1 cellular context compared by ENCODE assay signal in genomic region chr6:26026833-26027490, GRCh38.
TF ChIP-seq lines count a peak whose summit lies in the region.

No MANE protein-coding gene starts in this region.

TF ChIP-seq in K562, 482 proteins besides CTCF, POLR2A, EP300 and RAD21 (continued from another document and continues in another):
- TF ChIP-seq TAF7 (tag; IDR thresholded peaks at IDR 0.05), result peak; percentile 92
- no peak for TF ChIP-seq ZNF561 (CRISPR knock-in tag; conservative IDR thresholded peaks at IDR 0.05)
- TF ChIP-seq KLF1 (tag; IDR thresholded peaks at IDR 0.05), result peak; percentile 58; the same call in 1 of the 2 replicates
- TF ChIP-seq PURB (CRISPR knock-in tag; IDR thresholded peaks at IDR 0.05; ENCODE audit: low read depth), result no peak
- peak; percentile 90 for TF ChIP-seq BHLHE40 (IDR thresholded peaks at IDR 0.05; ENCODE audit: low read length)
- peak; percentile 72; the same call in 1 of the 2 replicates for TF ChIP-seq ZNF23 (CRISPR knock-in tag; IDR thresholded peaks at IDR 0.05)
- no peak for TF ChIP-seq SREBF1 (IDR thresholded peaks at IDR 0.05; ENCODE audit: borderline replicate concordance, low read depth, low read length)
- TF ChIP-seq ETV6 (IDR thresholded peaks at IDR 0.05; ENCODE audit: borderline replicate concordance in 1 of 2, low read depth in 2 of 2, low read length in 1 of 2), result 0 out of 4 replicates have a peak, but pooled peaks of 1 of the 2 experiments have one; percentile 47
- no peak for TF ChIP-seq ETV6 (CRISPR knock-in tag; IDR thresholded peaks at IDR 0.05; ENCODE audit: borderline replicate concordance)
- no peak for TF ChIP-seq ZNF644 (tag; IDR thresholded peaks at IDR 0.05; ENCODE audit: low read depth)
- no peak for TF ChIP-seq EZH2 (IDR thresholded peaks at IDR 0.05; ENCODE audit: borderline replicate concordance, low read depth, low read length)
- 0 out of 2 replicates have a peak, but pooled peaks have one; percentile 82 for TF ChIP-seq ZNF695 (CRISPR knock-in tag; IDR thresholded peaks at IDR 0.05)
- TF ChIP-seq ARNT (IDR thresholded peaks at IDR 0.05), result peak in 1 of 2 experiments; percentile 95; a peak in 3 of 4 replicates
- TF ChIP-seq CHCHD3 (CRISPR knock-in tag; IDR thresholded peaks at IDR 0.05), result peak; percentile 97
- peak; percentile 89; the same call in 1 of the 2 replicates for TF ChIP-seq PHF21A (IDR thresholded peaks at IDR 0.05; ENCODE audit: borderline replicate concordance, low read depth)
- TF ChIP-seq GABPB1 (CRISPR knock-in tag; IDR thresholded peaks at IDR 0.05), result peak; percentile 87
- TF ChIP-seq, protein P1, sequence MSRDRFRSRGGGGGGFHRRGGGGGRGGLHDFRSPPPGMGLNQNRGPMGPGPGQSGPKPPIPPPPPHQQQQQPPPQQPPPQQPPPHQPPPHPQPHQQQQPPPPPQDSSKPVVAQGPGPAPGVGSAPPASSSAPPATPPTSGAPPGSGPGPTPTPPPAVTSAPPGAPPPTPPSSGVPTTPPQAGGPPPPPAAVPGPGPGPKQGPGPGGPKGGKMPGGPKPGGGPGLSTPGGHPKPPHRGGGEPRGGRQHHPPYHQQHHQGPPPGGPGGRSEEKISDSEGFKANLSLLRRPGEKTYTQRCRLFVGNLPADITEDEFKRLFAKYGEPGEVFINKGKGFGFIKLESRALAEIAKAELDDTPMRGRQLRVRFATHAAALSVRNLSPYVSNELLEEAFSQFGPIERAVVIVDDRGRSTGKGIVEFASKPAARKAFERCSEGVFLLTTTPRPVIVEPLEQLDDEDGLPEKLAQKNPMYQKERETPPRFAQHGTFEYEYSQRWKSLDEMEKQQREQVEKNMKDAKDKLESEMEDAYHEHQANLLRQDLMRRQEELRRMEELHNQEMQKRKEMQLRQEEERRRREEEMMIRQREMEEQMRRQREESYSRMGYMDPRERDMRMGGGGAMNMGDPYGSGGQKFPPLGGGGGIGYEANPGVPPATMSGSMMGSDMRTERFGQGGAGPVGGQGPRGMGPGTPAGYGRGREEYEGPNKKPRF (IDR thresholded peaks at IDR 0.05; ENCODE audit: low read depth, low read length), result no peak
- TF ChIP-seq, protein P2, sequence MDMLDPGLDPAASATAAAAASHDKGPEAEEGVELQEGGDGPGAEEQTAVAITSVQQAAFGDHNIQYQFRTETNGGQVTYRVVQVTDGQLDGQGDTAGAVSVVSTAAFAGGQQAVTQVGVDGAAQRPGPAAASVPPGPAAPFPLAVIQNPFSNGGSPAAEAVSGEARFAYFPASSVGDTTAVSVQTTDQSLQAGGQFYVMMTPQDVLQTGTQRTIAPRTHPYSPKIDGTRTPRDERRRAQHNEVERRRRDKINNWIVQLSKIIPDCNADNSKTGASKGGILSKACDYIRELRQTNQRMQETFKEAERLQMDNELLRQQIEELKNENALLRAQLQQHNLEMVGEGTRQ (CRISPR knock-in tag; IDR thresholded peaks at IDR 0.05), result no peak
- TF ChIP-seq, protein P3, sequence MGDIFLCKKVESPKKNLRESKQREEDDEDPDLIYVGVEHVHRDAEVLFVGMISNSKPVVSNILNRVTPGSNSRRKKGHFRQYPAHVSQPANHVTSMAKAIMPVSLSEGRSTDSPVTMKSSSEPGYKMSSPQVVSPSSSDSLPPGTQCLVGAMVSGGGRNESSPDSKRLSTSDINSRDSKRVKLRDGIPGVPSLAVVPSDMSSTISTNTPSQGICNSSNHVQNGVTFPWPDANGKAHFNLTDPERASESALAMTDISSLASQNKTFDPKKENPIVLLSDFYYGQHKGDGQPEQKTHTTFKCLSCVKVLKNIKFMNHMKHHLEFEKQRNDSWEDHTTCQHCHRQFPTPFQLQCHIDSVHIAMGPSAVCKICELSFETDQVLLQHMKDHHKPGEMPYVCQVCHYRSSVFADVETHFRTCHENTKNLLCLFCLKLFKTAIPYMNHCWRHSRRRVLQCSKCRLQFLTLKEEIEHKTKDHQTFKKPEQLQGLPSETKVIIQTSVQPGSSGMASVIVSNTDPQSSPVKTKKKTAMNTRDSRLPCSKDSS (IDR thresholded peaks at IDR 0.05; ENCODE audit: low read depth, partially characterized antibody), result no peak
- TF ChIP-seq ELF1 (tag; IDR thresholded peaks at IDR 0.05), result no peak
- no peak for TF ChIP-seq RFX1 (IDR thresholded peaks at IDR 0.05)
- peak; percentile 97 for TF ChIP-seq TFAP4 (CRISPR knock-in tag; IDR thresholded peaks at IDR 0.05; ENCODE audit: borderline replicate concordance)
- TF ChIP-seq ZBTB1 (CRISPR knock-in tag; IDR thresholded peaks at IDR 0.05; ENCODE audit: borderline replicate concordance, low read depth), result peak; percentile 94
- no peak for TF ChIP-seq BRF1 (IDR thresholded peaks at IDR 0.05; ENCODE audit: borderline replicate concordance, extremely low read depth, insufficient read length)
- TF ChIP-seq, protein P4, sequence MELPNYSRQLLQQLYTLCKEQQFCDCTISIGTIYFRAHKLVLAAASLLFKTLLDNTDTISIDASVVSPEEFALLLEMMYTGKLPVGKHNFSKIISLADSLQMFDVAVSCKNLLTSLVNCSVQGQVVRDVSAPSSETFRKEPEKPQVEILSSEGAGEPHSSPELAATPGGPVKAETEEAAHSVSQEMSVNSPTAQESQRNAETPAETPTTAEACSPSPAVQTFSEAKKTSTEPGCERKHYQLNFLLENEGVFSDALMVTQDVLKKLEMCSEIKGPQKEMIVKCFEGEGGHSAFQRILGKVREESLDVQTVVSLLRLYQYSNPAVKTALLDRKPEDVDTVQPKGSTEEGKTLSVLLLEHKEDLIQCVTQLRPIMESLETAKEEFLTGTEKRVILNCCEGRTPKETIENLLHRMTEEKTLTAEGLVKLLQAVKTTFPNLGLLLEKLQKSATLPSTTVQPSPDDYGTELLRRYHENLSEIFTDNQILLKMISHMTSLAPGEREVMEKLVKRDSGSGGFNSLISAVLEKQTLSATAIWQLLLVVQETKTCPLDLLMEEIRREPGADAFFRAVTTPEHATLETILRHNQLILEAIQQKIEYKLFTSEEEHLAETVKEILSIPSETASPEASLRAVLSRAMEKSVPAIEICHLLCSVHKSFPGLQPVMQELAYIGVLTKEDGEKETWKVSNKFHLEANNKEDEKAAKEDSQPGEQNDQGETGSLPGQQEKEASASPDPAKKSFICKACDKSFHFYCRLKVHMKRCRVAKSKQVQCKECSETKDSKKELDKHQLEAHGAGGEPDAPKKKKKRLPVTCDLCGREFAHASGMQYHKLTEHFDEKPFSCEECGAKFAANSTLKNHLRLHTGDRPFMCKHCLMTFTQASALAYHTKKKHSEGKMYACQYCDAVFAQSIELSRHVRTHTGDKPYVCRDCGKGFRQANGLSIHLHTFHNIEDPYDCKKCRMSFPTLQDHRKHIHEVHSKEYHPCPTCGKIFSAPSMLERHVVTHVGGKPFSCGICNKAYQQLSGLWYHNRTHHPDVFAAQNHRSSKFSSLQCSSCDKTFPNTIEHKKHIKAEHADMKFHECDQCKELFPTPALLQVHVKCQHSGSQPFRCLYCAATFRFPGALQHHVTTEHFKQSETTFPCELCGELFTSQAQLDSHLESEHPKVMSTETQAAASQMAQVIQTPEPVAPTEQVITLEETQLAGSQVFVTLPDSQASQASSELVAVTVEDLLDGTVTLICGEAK (IDR thresholded peaks at IDR 0.05), result peak; percentile 84
- TF ChIP-seq, protein P4 (CRISPR knock-in tag; IDR thresholded peaks at IDR 0.05), result no peak; the same call in 1 of the 2 replicates
- TF ChIP-seq ZNF143 (CRISPR knock-in tag; IDR thresholded peaks at IDR 0.05), result no peak
- TF ChIP-seq ETV1 (tag; conservative IDR thresholded peaks at IDR 0.05; ENCODE audit: low read depth), result peak; percentile 78
- TF ChIP-seq ZNF57 (CRISPR knock-in tag; IDR thresholded peaks at IDR 0.05), result no peak
- peak; percentile 80 for TF ChIP-seq ZNF696 (CRISPR knock-in tag; conservative IDR thresholded peaks at IDR 0.05)
- TF ChIP-seq, protein P5, sequence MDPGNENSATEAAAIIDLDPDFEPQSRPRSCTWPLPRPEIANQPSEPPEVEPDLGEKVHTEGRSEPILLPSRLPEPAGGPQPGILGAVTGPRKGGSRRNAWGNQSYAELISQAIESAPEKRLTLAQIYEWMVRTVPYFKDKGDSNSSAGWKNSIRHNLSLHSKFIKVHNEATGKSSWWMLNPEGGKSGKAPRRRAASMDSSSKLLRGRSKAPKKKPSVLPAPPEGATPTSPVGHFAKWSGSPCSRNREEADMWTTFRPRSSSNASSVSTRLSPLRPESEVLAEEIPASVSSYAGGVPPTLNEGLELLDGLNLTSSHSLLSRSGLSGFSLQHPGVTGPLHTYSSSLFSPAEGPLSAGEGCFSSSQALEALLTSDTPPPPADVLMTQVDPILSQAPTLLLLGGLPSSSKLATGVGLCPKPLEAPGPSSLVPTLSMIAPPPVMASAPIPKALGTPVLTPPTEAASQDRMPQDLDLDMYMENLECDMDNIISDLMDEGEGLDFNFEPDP (CRISPR knock-in tag; IDR thresholded peaks at IDR 0.05), result peak; percentile 89; the same call in 1 of the 2 replicates
- TF ChIP-seq DMBX1 (CRISPR knock-in tag; IDR thresholded peaks at IDR 0.05; ENCODE audit: borderline replicate concordance), result 0 out of 2 replicates have a peak, but pooled peaks have one; percentile 20
- peak; percentile 90 for TF ChIP-seq RB1 (IDR thresholded peaks at IDR 0.05; ENCODE audit: low read depth)
- TF ChIP-seq EWSR1 (IDR thresholded peaks at IDR 0.05; ENCODE audit: borderline replicate concordance, low read depth, partially characterized antibody), result no peak
- TF ChIP-seq, protein P6, sequence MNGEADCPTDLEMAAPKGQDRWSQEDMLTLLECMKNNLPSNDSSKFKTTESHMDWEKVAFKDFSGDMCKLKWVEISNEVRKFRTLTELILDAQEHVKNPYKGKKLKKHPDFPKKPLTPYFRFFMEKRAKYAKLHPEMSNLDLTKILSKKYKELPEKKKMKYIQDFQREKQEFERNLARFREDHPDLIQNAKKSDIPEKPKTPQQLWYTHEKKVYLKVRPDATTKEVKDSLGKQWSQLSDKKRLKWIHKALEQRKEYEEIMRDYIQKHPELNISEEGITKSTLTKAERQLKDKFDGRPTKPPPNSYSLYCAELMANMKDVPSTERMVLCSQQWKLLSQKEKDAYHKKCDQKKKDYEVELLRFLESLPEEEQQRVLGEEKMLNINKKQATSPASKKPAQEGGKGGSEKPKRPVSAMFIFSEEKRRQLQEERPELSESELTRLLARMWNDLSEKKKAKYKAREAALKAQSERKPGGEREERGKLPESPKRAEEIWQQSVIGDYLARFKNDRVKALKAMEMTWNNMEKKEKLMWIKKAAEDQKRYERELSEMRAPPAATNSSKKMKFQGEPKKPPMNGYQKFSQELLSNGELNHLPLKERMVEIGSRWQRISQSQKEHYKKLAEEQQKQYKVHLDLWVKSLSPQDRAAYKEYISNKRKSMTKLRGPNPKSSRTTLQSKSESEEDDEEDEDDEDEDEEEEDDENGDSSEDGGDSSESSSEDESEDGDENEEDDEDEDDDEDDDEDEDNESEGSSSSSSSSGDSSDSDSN (IDR thresholded peaks at IDR 0.05; ENCODE audit: borderline replicate concordance in 1 of 2, low read depth in 2 of 2, low read length in 2 of 2), result no peak
- no peak for TF ChIP-seq ZNF507 (tag; conservative IDR thresholded peaks at IDR 0.05)
- TF ChIP-seq POU5F1 (IDR thresholded peaks at IDR 0.05; ENCODE audit: borderline replicate concordance, low read depth, low read length, partially characterized antibody), result peak; percentile 17
- peak; percentile 99 for TF ChIP-seq KDM5B (IDR thresholded peaks at IDR 0.05; ENCODE audit: insufficient replicate concordance, low read depth, low read length)
- peak; percentile 78 for TF ChIP-seq NCOA1 (IDR thresholded peaks at IDR 0.05; ENCODE audit: low read depth)
- no peak for TF ChIP-seq ZNF408 (CRISPR knock-in tag; IDR thresholded peaks at IDR 0.05; ENCODE audit: low read depth)
- TF ChIP-seq, protein P7, sequence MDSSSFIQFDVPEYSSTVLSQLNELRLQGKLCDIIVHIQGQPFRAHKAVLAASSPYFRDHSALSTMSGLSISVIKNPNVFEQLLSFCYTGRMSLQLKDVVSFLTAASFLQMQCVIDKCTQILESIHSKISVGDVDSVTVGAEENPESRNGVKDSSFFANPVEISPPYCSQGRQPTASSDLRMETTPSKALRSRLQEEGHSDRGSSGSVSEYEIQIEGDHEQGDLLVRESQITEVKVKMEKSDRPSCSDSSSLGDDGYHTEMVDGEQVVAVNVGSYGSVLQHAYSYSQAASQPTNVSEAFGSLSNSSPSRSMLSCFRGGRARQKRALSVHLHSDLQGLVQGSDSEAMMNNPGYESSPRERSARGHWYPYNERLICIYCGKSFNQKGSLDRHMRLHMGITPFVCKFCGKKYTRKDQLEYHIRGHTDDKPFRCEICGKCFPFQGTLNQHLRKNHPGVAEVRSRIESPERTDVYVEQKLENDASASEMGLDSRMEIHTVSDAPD (CRISPR knock-in tag; IDR thresholded peaks at IDR 0.05), result peak; percentile 100
- peak; percentile 10; the same call in 1 of the 2 replicates for TF ChIP-seq ZFP1 (CRISPR knock-in tag; IDR thresholded peaks at IDR 0.05)
- no peak for TF ChIP-seq ZKSCAN8 (CRISPR knock-in tag; IDR thresholded peaks at IDR 0.05)
- TF ChIP-seq SNIP1 (IDR thresholded peaks at IDR 0.05; ENCODE audit: low read depth), result no peak
- TF ChIP-seq EHMT2 (IDR thresholded peaks at IDR 0.05), result no peak
- TF ChIP-seq TRIM28 (IDR thresholded peaks at IDR 0.05), result no peak
- peak; percentile 56 for TF ChIP-seq FIP1L1 (IDR thresholded peaks at IDR 0.05; ENCODE audit: low read depth, low read length, poor library complexity, severe bottlenecking)
- peak; percentile 98 for TF ChIP-seq RNF2 (IDR thresholded peaks at IDR 0.05)
